21 cellular contexts compared by ENCODE assay signal in genomic region chr3:21163961-21164360, GRCh38.
DNase-seq lines count a peak whose midpoint lies in the region; FAIRE-seq and TF ChIP-seq lines count a peak whose summit lies in the region.
"Had no signal": no experiment of that assay in that cellular context is flagged by ENCODE, and none has a peak within 500 bp of the region (broad histone marks: within the 10 kb centered on the region; RNA-seq: fewer than 3 reads in every experiment).

No MANE protein-coding gene starts in this region.

- no peaks in the 10 kb centered on the region for H3K36me3 ChIP-seq in neural progenitor cell
- H3K36me3 ChIP-seq: BLaER1 had no signal

- H3K27ac Mint-ChIP-seq in neural progenitor cell, result no peak overlapping the region
- H3K27ac Mint-ChIP-seq: CD4-positive, alpha-beta T cell had no signal

- no peak overlapping the region for H3K9ac ChIP-seq in neural progenitor cell
- H3K9ac ChIP-seq: BLaER1 had no signal

- H3K27ac ChIP-seq in neural progenitor cell, result no peak overlapping the region
- H3K27ac ChIP-seq: BLaER1, PC-9, RWPE1, SK-N-MC had no signal

- H3K4me1 ChIP-seq in neural progenitor cell, result no peaks in the 10 kb centered on the region
- H3K4me1 ChIP-seq: BLaER1 had no signal

- H3K27me3 Mint-ChIP-seq in neural progenitor cell (ENCODE audit: insufficient read depth, low read depth), result peaks cover 3% of the 10 kb centered on the region
- H3K27me3 Mint-ChIP-seq: CD4-positive, alpha-beta T cell had no signal

- no peaks in the 10 kb centered on the region for H3K9me3 Mint-ChIP-seq in neural progenitor cell

- no peaks in the 10 kb centered on the region for H4K20me1 ChIP-seq in neural progenitor cell (ENCODE audit: low read depth)
- H4K20me1 ChIP-seq: BLaER1 had no signal

- no peak overlapping the region for H3K4me3 ChIP-seq in neural progenitor cell
- H3K4me3 ChIP-seq: BLaER1, PC-9, SK-N-MC had no signal

- H3K79me2 ChIP-seq in neural progenitor cell (ENCODE audit: low read depth), result no peaks in the 10 kb centered on the region

- no peak overlapping the region for H3K4me3 Mint-ChIP-seq in neural progenitor cell
- H3K4me3 Mint-ChIP-seq: CD4-positive, alpha-beta T cell had no signal

- no peaks in the 10 kb centered on the region for H3F3A ChIP-seq in neural progenitor cell (ENCODE audit: low read depth)

- no peak overlapping the region for H3K4me2 ChIP-seq in neural progenitor cell
- H3K4me2 ChIP-seq: BLaER1, PC-9 had no signal

- no peaks in the 10 kb centered on the region for H3K27me3 ChIP-seq in neural progenitor cell
- H3K27me3 ChIP-seq: BLaER1 had no signal

- DNase-seq in G401 (ENCODE audit: low spot score) (peak; percentile 97), NCI-H1694 treated with DMSO at 0.1 percent for 48 hours (lab: John Stamatoyannopoulos, UW) (peak; percentile 79), NCI-H69 (lab: John Stamatoyannopoulos, UW) (peak; percentile 20), neural progenitor cell (ENCODE audit: low spot score) (no peak), RCC 7860 (ENCODE audit: low spot score) (no peak), pons (ENCODE audit: low spot score) (no peak), AG08395 (ENCODE audit: low spot score) (no peak)
- DNase-seq: CD4-positive, alpha-beta T cell; DMS79; H7; Karpas-422; NCI-H1417 treated with DMSO at 0.1 percent for 48 hours; NCI-H2029; NCI-H774; PC-9; SHP77 treated with DMSO at 0.1 percent for 48 hours; SW 1271; T-helper 2 cell had no signal

- H3K9me3 ChIP-seq in neural progenitor cell (ENCODE audit: low read depth), result no peaks in the 10 kb centered on the region
- H3K9me3 ChIP-seq: BLaER1 had no signal

- H2AFZ ChIP-seq in neural progenitor cell (replicated peaks), result peak overlapping the region; percentile 63
- H2AFZ ChIP-seq: PC-9 had no signal

- H3K4me1 Mint-ChIP-seq in neural progenitor cell, result no peaks in the 10 kb centered on the region

- no peak for FAIRE-seq in RCC 7860 (lab: Jason Lieb, UNC)

- no peak for TF ChIP-seq CTCF in neural progenitor cell (IDR thresholded peaks at IDR 0.05)

- in situ Hi-C loops in G401 (cut with HindIII; ENCODE audit: low sequenced_read_pairs), result no loop called here

- H3K36me3 Mint-ChIP-seq in neural progenitor cell, result no peaks in the 10 kb centered on the region

Comparison
In these comparisons a context has a peak if more than half of its experiments do, and no peak if none do; other contexts are left out.
1. DNase-seq: peak in G401 (single experiment), NCI-H1694 treated with DMSO at 0.1 percent for 48 hours (single experiment) and NCI-H69 (single experiment); none in neural progenitor cell (single experiment), RCC 7860 (single experiment), pons (single experiment) and AG08395 (single experiment).